Comparison of ENCODE assay signal across 1 cellular context in genomic region chr1:95118019-95118499, GRCh38.
TF ChIP-seq lines count a peak whose summit lies in the region.

No MANE protein-coding gene starts in this region.

TF ChIP-seq in GM23338, 12 proteins besides CTCF, POLR2A, EP300 and RAD21 (continued from another document):
- TF ChIP-seq ZNF462 (CRISPR knock-in tag; IDR thresholded peaks at IDR 0.05) (no peak), EZH2phosphoT487 (IDR thresholded peaks at IDR 0.05; ENCODE audit: unreplicated experiment) (no peak), POLR2AphosphoS5 (IDR thresholded peaks at IDR 0.05; ENCODE audit: low read depth) (no peak), ZNF331 (CRISPR knock-in tag; IDR thresholded peaks at IDR 0.05; ENCODE audit: low read depth) (no peak), ETS1 (IDR thresholded peaks at IDR 0.05) (no peak), ZNF114 (CRISPR knock-in tag; IDR thresholded peaks at IDR 0.05) (no peak), JUNB (IDR thresholded peaks at IDR 0.05; ENCODE audit: unreplicated experiment) (no peak), STAT1 (IDR thresholded peaks at IDR 0.05; ENCODE audit: unreplicated experiment) (no peak)
